Comparison of ENCODE assay signal across 14 cellular contexts in the genomic region with DNA sequence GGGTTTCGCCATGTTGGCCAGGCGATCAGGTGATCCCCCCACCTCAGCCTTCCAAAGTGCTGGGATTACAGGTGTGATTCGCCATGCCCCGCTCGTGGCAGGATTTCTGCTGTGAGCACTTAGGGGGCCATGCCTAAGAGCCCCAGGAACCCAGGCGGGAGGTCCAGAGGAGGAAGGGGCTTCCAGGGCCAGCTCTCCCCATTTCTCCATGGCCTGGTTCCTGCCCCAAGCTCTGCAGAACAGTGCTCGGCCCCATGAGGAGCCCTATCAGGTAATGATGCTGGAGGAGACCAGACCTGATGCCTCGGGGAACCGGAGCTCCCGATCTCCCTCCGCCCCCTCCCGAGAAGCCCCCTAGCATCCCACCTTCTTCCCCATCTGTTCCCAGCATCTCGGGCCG. TPM values are rescaled to one million over a fixed set of nuclear protein-coding genes. Genes with fewer than 3 reads are reported as not detected.
DNase-seq lines count a peak whose midpoint lies in the region; ATAC-seq and TF ChIP-seq lines count a peak whose summit lies in the region.
"Had no signal": no experiment of that assay in that cellular context is flagged by ENCODE, and none has a peak within 500 bp of the region (broad histone marks: within the 10 kb centered on the region; RNA-seq: fewer than 3 reads in every experiment).

No MANE protein-coding gene starts in this region.

- TF ChIP-seq CTCF in heart right ventricle (IDR thresholded peaks at IDR 0.05) (no peak), CD14-positive monocyte (IDR thresholded peaks at IDR 0.05) (no peak), chondrocyte (IDR thresholded peaks at IDR 0.05) (no peak), spleen (IDR thresholded peaks at IDR 0.05 in 8 of 11, conservative IDR thresholded peaks at IDR 0.05 in 3 of 11) (no peak), mucosa of descending colon (IDR thresholded peaks at IDR 0.05) (no peak), WERI-Rb-1 (IDR thresholded peaks at IDR 0.05; ENCODE audit: low read depth, low read length) (no peak)

- intact Hi-C loops in cardiac septum (cut with DNase I) (loop anchor here (2.0 to 10.0 kb wide), 3 partner anchors 316 to 434 kb away; no protein-coding TSS in a partner anchor), heart right ventricle (cut with DNase I) (loop anchor here (5.0 to 10.0 kb wide), 7 partner anchors 243 to 666 kb away; no protein-coding TSS in a partner anchor), CD14-positive monocyte (cut with micrococcal nuclease) (loop anchor here (5.0 to 10.0 kb wide), 5 partner anchors 123 to 668 kb away; no protein-coding TSS in a partner anchor), spleen (cut with DNase I; ENCODE audit: low total_unique reads) (no loop called here), mucosa of descending colon (cut with DNase I, micrococcal nuclease) (loop anchor here in 1 of 2 donors (10.0 kb wide), 1 partner anchor 436 kb away; no protein-coding TSS in a partner anchor)

- H3K9me3 ChIP-seq in heart right ventricle: no peaks in the 10 kb centered on the region
- no peaks in the 10 kb centered on the region for H3K9me3 ChIP-seq in spleen
- H3K9me3 ChIP-seq in mucosa of descending colon: no peaks in the 10 kb centered on the region
- no peaks in the 10 kb centered on the region for H3K9me3 ChIP-seq in WERI-Rb-1 (ENCODE audit: severe bottlenecking)
- H3K9me3 ChIP-seq: BLaER1 had no signal

- H3K27ac ChIP-seq in heart right ventricle: no peak overlapping the region
- H3K27ac ChIP-seq in spleen: no peak overlapping the region
- no peak overlapping the region for H3K27ac ChIP-seq in WERI-Rb-1
- H3K27ac ChIP-seq: BLaER1, HL-60 had no signal

- H3K4me1 ChIP-seq in heart right ventricle (peaks cover 0 to 19% (median 5%) of the 10 kb centered on the region in 9 donors), spleen (peaks cover 0 to 9% (median 5%) of the 10 kb centered on the region in 6 donors), mucosa of descending colon (ENCODE audit: low read depth) (no peaks in the 10 kb centered on the region)

- WGBS in heart right ventricle, 2 donors: 91 to 93% methylated on average over 14 of the region's 14 CpGs
- WGBS in spleen, 5 donors: 87 to 97% (median 92%) methylated on average over 14 of the region's 14 CpGs

- H3K27me3 ChIP-seq in heart right ventricle: no peaks in the 10 kb centered on the region
- H3K27me3 ChIP-seq in spleen (replicated peaks in 1 of 7): no peaks in the 10 kb centered on the region
- no peaks in the 10 kb centered on the region for H3K27me3 ChIP-seq in WERI-Rb-1 (ENCODE audit: insufficient read depth, low read depth, severe bottlenecking)
- H3K27me3 ChIP-seq: BLaER1 had no signal

- H3K27ac Mint-ChIP-seq in CD14-positive monocyte (peak overlapping the region in 1 of 7 donors; percentile 36), chondrocyte (ENCODE audit: unreplicated experiment) (no peak overlapping the region)
- H3K27ac Mint-ChIP-seq: CD4-positive, CD25-positive, alpha-beta regulatory T cell had no signal

- H3K9me3 Mint-ChIP-seq in CD14-positive monocyte: no peaks in the 10 kb centered on the region
- H3K9me3 Mint-ChIP-seq in chondrocyte (ENCODE audit: low read depth): no peaks in the 10 kb centered on the region
- H3K9me3 Mint-ChIP-seq: CD4-positive, CD25-positive, alpha-beta regulatory T cell had no signal

- H3K36me3 ChIP-seq in heart right ventricle (no peaks in the 10 kb centered on the region), spleen (no peaks in the 10 kb centered on the region), mucosa of descending colon (ENCODE audit: low read depth) (no peaks in the 10 kb centered on the region), WERI-Rb-1 (no peaks in the 10 kb centered on the region)
- H3K36me3 ChIP-seq: BLaER1 had no signal

- H3K4me1 Mint-ChIP-seq in CD14-positive monocyte: no peaks in the 10 kb centered on the region
- no peaks in the 10 kb centered on the region for H3K4me1 Mint-ChIP-seq in chondrocyte (ENCODE audit: low read depth)

- no peaks in the 10 kb centered on the region for H3K36me3 Mint-ChIP-seq in CD14-positive monocyte
- H3K36me3 Mint-ChIP-seq in chondrocyte (ENCODE audit: low read depth): no peaks in the 10 kb centered on the region
- H3K36me3 Mint-ChIP-seq: CD4-positive, CD25-positive, alpha-beta regulatory T cell had no signal

- H3K4me3 ChIP-seq in heart right ventricle: no peak overlapping the region
- no peak overlapping the region for H3K4me3 ChIP-seq in spleen
- no peak overlapping the region for H3K4me3 ChIP-seq in mucosa of descending colon
- no peak overlapping the region for H3K4me3 ChIP-seq in WERI-Rb-1 (ENCODE audit: low read depth, low read length)
- H3K4me3 ChIP-seq: BLaER1 had no signal

- ATAC-seq in heart right ventricle (no peak), mucosa of descending colon (no peak)

- DNase-seq in cardiac septum (ENCODE audit: low spot score) (peak; percentile 47), heart right ventricle (no peak), CD14-positive monocyte (ENCODE audit: low spot score) (peak; percentile 39), chondrocyte (ENCODE audit: low spot score) (peak; percentile 38), spleen (peak; percentile 64), mucosa of descending colon (no peak), WERI-Rb-1 (no peak)
- DNase-seq: 8988T; AML-193; CD4-positive, CD25-positive, alpha-beta regulatory T cell; DMS53; GF-D8 had no signal

- H3K27me3 Mint-ChIP-seq in CD14-positive monocyte (ENCODE audit: low read depth in 3 of 3) (peaks cover 3 to 10% (median 6%) of the 10 kb centered on the region in 3 donors), chondrocyte (ENCODE audit: low read depth) (peaks cover 6% of the 10 kb centered on the region)
- H3K27me3 Mint-ChIP-seq: CD4-positive, CD25-positive, alpha-beta regulatory T cell had no signal

- TF ChIP-seq POLR2A in spleen (IDR thresholded peaks at IDR 0.05): no peak

- no peak overlapping the region for H3K4me3 Mint-ChIP-seq in CD14-positive monocyte
- H3K4me3 Mint-ChIP-seq in chondrocyte (ENCODE audit: unreplicated experiment): no peak overlapping the region
- H3K4me3 Mint-ChIP-seq: CD4-positive, CD25-positive, alpha-beta regulatory T cell had no signal

RNA-seq across cellular contexts. Expression of a gene that starts 53.6 kb away (rescaled TPM):
- total RNA-seq in cardiac septum (0.43 TPM), heart right ventricle (1 to 10 TPM in 7 of 10 donors, under 1 TPM in 3; 0.22 to 3.8 (median 1.5) TPM), chondrocyte (1.6 to 6.5 TPM (median 1.7 TPM) in 3 replicates), spleen (1 to 10 TPM; 2.4 to 5.7 (median 3.7) TPM), mucosa of descending colon (10 to 100 TPM in 1 of 3 donors, 1 to 10 TPM in 2; 2.1 to 12.1 (median 7.0) TPM)
- polyA plus RNA-seq in heart right ventricle (under 1 TPM; 0.22 to 0.78 TPM), CD14-positive monocyte (under 1 TPM; 0.23 to 0.24 TPM), spleen (10 to 100 TPM in 1 of 3 donors, 1 to 10 TPM in 2; 4.4 to 23.6 (median 5.8) TPM)

Comparison
In these comparisons a context has a peak if more than half of its experiments do, and no peak if none do; other contexts are left out.
1. DNase-seq: peak in cardiac septum (single experiment), CD14-positive monocyte (single experiment), chondrocyte (single experiment) and spleen (single experiment); none in heart right ventricle (0 of 2), mucosa of descending colon (0 of 3) and WERI-Rb-1 (single experiment).